Comparison of ENCODE assay signal across 1 cellular context in genomic region chr14:92106095-92106937, GRCh38.
A peak's percentile ranks its signal among the peaks of the same experiment; 100 is the strongest.
TF ChIP-seq lines count a peak whose summit lies in the region.

Gene ATXN3 (minus strand): TSS chr14:92106582. CDS start chr14:92106552, 30 bp downstream.

TF ChIP-seq in GM12878, 131 proteins besides CTCF, POLR2A, EP300 and RAD21 (continued from another document and continues in another):
- TF ChIP-seq E4F1 (IDR thresholded peaks at IDR 0.05; ENCODE audit: borderline replicate concordance, partially characterized antibody) (peak; percentile 45), HDAC6 (IDR thresholded peaks at IDR 0.05; ENCODE audit: unreplicated experiment) (no peak), ASH2L (IDR thresholded peaks at IDR 0.05; ENCODE audit: borderline replicate concordance, low read depth) (peak; percentile 66; the same call in 1 of the 2 replicates), EZH2 (IDR thresholded peaks at IDR 0.05; ENCODE audit: borderline replicate concordance, control insufficient read depth, low read depth, low read length) (no peak), BCL11A (IDR thresholded peaks at IDR 0.05; ENCODE audit: low read depth, low read length) (no peak), NFIC (IDR thresholded peaks at IDR 0.05; ENCODE audit: low read depth, low read length) (no peak), FOS (IDR thresholded peaks at IDR 0.05; ENCODE audit: borderline replicate concordance, extremely low read depth, insufficient read length) (peak; percentile 33), PRDM15 (CRISPR knock-in tag; IDR thresholded peaks at IDR 0.05) (no peak), RAD51 (IDR thresholded peaks at IDR 0.05) (peak; percentile 98), ZBTB11 (CRISPR knock-in tag; IDR thresholded peaks at IDR 0.05) (no peak), YBX1 (IDR thresholded peaks at IDR 0.05) (no peak), KLF5 (IDR thresholded peaks at IDR 0.05; ENCODE audit: partially characterized antibody) (no peak), SKIL (IDR thresholded peaks at IDR 0.05; ENCODE audit: low read depth, poor library complexity, severe bottlenecking) (peak; percentile 66), SREBF1 (IDR thresholded peaks at IDR 0.05; ENCODE audit: low read length) (no peak), HDAC2 (IDR thresholded peaks at IDR 0.05) (no peak), TARDBP (IDR thresholded peaks at IDR 0.05; ENCODE audit: borderline replicate concordance) (no peak), SMC3 (IDR thresholded peaks at IDR 0.05; ENCODE audit: borderline replicate concordance, low read length) (peak; percentile 13; the same call in 1 of the 2 replicates), E2F8 (IDR thresholded peaks at IDR 0.05; ENCODE audit: low read depth, partially characterized antibody) (no peak), GABPA (IDR thresholded peaks at IDR 0.05; ENCODE audit: low read depth) (no peak), SREBF2 (IDR thresholded peaks at IDR 0.05; ENCODE audit: low read length) (no peak), WRNIP1 (IDR thresholded peaks at IDR 0.05; ENCODE audit: borderline replicate concordance, low read depth, low read length) (no peak), CHD2 (IDR thresholded peaks at IDR 0.05; ENCODE audit: borderline replicate concordance, low read depth, low read length) (peak; percentile 30; the same call in 1 of the 2 replicates), NR2C2 (IDR thresholded peaks at IDR 0.05; ENCODE audit: borderline replicate concordance, control insufficient read depth, insufficient read length, low read depth) (no peak), CEBPZ (IDR thresholded peaks at IDR 0.05; ENCODE audit: low read depth, low read length) (no peak), ZNF622 (IDR thresholded peaks at IDR 0.05) (no peak), ZNF274 (IDR thresholded peaks at IDR 0.05; ENCODE audit: insufficient read depth, insufficient read length) (no peak), MAX (IDR thresholded peaks at IDR 0.05; ENCODE audit: low read depth, low read length) (peak; percentile 97), NFYA (IDR thresholded peaks at IDR 0.05; ENCODE audit: borderline replicate concordance, low read depth, low read length) (no peak), POU2F2 (IDR thresholded peaks at IDR 0.05; ENCODE audit: borderline replicate concordance, low read depth, low read length) (0 out of 3 replicates have a peak, but pooled peaks have one; percentile 4), PBX3 (IDR thresholded peaks at IDR 0.05; ENCODE audit: insufficient replicate concordance, low read depth, low read length) (no peak), USF1 (IDR thresholded peaks at IDR 0.05; ENCODE audit: borderline replicate concordance, extremely low read length, insufficient read depth, low read depth, low read length) (peak; percentile 97), SUZ12 (IDR thresholded peaks at IDR 0.05; ENCODE audit: unreplicated experiment) (no peak), IKZF2 (IDR thresholded peaks at IDR 0.05) (peak; percentile 55 to 65), MEF2B (IDR thresholded peaks at IDR 0.05; ENCODE audit: partially characterized antibody, poor library complexity, severe bottlenecking) (no peak), MTA3 (IDR thresholded peaks at IDR 0.05; ENCODE audit: borderline replicate concordance, low read length) (no peak)
